ENCODE assay signal across 10 cellular contexts in the genomic region with DNA sequence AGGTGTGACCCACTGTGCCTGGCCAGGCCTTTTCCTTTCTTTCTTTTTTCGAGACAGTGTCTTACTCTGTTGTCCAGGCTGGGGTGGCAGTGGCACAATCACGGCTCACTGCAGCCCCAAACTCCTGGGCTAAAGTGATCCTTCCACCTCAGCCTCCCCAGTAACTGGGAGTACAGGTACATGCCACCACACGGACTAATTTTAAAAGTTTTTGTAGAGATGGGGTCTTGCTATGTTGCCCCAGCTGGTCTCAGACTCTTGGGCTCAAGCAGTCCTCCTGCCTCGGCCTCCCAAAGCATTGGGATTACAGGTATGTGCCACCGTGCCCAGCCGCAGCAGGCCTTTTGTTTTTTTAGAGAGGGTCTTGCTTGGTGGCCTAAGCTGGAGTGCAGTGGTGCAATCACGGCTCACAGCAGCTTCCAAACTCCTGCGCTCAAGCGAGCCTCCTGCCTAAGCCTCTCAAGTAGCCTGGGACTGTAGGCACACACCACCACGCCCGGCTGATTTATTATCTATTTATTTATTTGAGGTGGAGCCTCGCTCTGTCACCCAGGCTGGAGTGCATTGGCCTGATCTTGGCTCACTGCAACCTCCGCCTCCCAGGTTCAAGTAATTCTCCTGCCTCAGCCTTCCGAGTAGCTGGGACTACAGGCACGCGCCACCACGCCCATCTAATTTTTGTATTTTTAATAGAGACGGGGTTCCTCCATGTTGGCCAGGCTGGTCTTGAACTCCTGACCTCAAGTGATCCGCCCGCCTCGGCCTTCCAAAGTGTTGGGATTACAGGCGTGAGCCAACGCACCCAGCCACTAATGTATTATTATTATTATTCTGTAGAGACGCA. TPM values are rescaled to one million over a fixed set of nuclear protein-coding genes. Genes with fewer than 3 reads are reported as not detected.
DNase-seq lines count a peak whose midpoint lies in the region; ATAC-seq and TF ChIP-seq lines count a peak whose summit lies in the region.
"Not testable (repeated sequence)": the region's sequence is repeated elsewhere in the genome, so short reads cannot be mapped to it uniquely, and the experiment has no call there.
"Had no signal": no experiment of that assay in that cellular context is flagged by ENCODE, and none has a peak within 500 bp of the region (broad histone marks: within the 10 kb centered on the region; RNA-seq: fewer than 3 reads in every experiment).

No MANE protein-coding gene starts in this region.

- CTCF ChIA-PET in CD4-positive, alpha-beta T cell (lab: Charles Lee) = not testable (repeated sequence)

- H3K9me3 ChIP-seq in CD4-positive, alpha-beta T cell (ENCODE audit: control insufficient read depth, low read length); ascending aorta; neutrophil; testis: not testable (repeated sequence)

- not testable (repeated sequence) for TF ChIP-seq CTCF in CD4-positive, alpha-beta T cell (IDR thresholded peaks at IDR 0.05); ascending aorta (IDR thresholded peaks at IDR 0.05); epithelial cell of proximal tubule (conservative IDR thresholded peaks at IDR 0.05; ENCODE audit: low read depth, low read length); neutrophil (IDR thresholded peaks at IDR 0.05); testis (IDR thresholded peaks at IDR 0.05)

- H3K4me3 ChIP-seq in Jurkat, Clone E6-1 (ENCODE audit: low read length) = peak overlapping the region; percentile 71
- H3K4me3 ChIP-seq in ascending aorta = peak overlapping the region; percentile 81 to 94
- peak overlapping the region; percentile 98 for H3K4me3 ChIP-seq in epithelial cell of proximal tubule (ENCODE audit: low read depth, low read length)
- peak overlapping the region; percentile 59 to 61 for H3K4me3 ChIP-seq in neutrophil (ENCODE audit: low read depth in 1 of 2, low read length in 1 of 2)
- peak overlapping the region; percentile 66 to 98 for H3K4me3 ChIP-seq in testis

- intact Hi-C loops in CD4-positive, alpha-beta T cell (cut with DNase I, micrococcal nuclease) = loop anchor here in 1 of 2 experiments (2.0 kb wide), 1 partner anchor 35 kb away; no protein-coding TSS in a partner anchor
- intact Hi-C loops in ascending aorta (cut with DNase I) = loop anchor here (2.0 kb wide), 1 partner anchor 33 kb away; a partner anchor contains a TSS
- intact Hi-C loops in left colon (cut with DNase I, micrococcal nuclease); testis (cut with DNase I; ENCODE audit: low total_unique reads): not testable (repeated sequence)

- H3K4me3 Mint-ChIP-seq in CD4-positive, alpha-beta T cell = peak overlapping the region; percentile 91
- H3K4me3 Mint-ChIP-seq in T-helper 1 cell treated with Interleukin-12 subunit alpha and Interleukin-12 subunit beta and Interleukin-4 antibody, amounts not matched to agents 30 μg/mL and 1 μg/mL, for 36 hours = peak overlapping the region; percentile 97

- DNase-seq in CD4-positive, alpha-beta T cell; Jurkat, Clone E6-1 (ENCODE audit: low read depth, low spot score); ascending aorta (ENCODE audit: low spot score in 2 of 2); epithelial cell of proximal tubule (ENCODE audit: low read depth); testis: not testable (repeated sequence)
- peak; percentile 59 to 62 for DNase-seq in left colon

- peaks cover 13 to 17% of the 10 kb centered on the region in 2 donors for H3K36me3 ChIP-seq in ascending aorta
- peaks cover 15% of the 10 kb centered on the region for H3K36me3 ChIP-seq in neutrophil
- H3K36me3 ChIP-seq in testis (ENCODE audit: low read depth, missing control alignments) = not testable (repeated sequence)

- H3K36me3 Mint-ChIP-seq in CD4-positive, alpha-beta T cell (ENCODE audit: low read depth) = peaks cover 26% of the 10 kb centered on the region
- peaks cover 12% of the 10 kb centered on the region for H3K36me3 Mint-ChIP-seq in T-helper 1 cell treated with Interleukin-12 subunit alpha and Interleukin-12 subunit beta and Interleukin-4 antibody, amounts not matched to agents 30 μg/mL and 1 μg/mL, for 36 hours (ENCODE audit: low read depth)

- 61 to 70% methylated on average over 21 to 24 of the region's 24 CpGs for WGBS in testis, 2 donors

- not testable (repeated sequence) for ATAC-seq in CD4-positive, alpha-beta T cell (ENCODE audit: poor library complexity)
- ATAC-seq in left colon = peak; percentile 58

- not testable (repeated sequence) for H3K9me3 Mint-ChIP-seq in CD4-positive, alpha-beta T cell; T-helper 1 cell treated with Interleukin-12 subunit alpha and Interleukin-12 subunit beta and Interleukin-4 antibody, amounts not matched to agents 30 μg/mL and 1 μg/mL, for 36 hours

- H3K27ac Mint-ChIP-seq in CD4-positive, alpha-beta T cell = peak overlapping the region; percentile 90
- peak overlapping the region; percentile 92 for H3K27ac Mint-ChIP-seq in T-helper 1 cell treated with Interleukin-12 subunit alpha and Interleukin-12 subunit beta and Interleukin-4 antibody, amounts not matched to agents 30 μg/mL and 1 μg/mL, for 36 hours

- H3K27me3 ChIP-seq in CD4-positive, alpha-beta T cell (ENCODE audit: control insufficient read depth, insufficient read depth, low read length); ascending aorta; testis: not testable (repeated sequence)
- H3K27me3 ChIP-seq in neutrophil = peaks cover 20% of the 10 kb centered on the region

- peaks cover 29% of the 10 kb centered on the region for H3K4me1 Mint-ChIP-seq in CD4-positive, alpha-beta T cell (ENCODE audit: low read depth)
- H3K4me1 Mint-ChIP-seq in T-helper 1 cell treated with Interleukin-12 subunit alpha and Interleukin-12 subunit beta and Interleukin-4 antibody, amounts not matched to agents 30 μg/mL and 1 μg/mL, for 36 hours (ENCODE audit: low read depth) = peaks cover 21% of the 10 kb centered on the region

- not testable (repeated sequence) for TF ChIP-seq POLR2A in testis (IDR thresholded peaks at IDR 0.05)

- H3K27me3 Mint-ChIP-seq in CD4-positive, alpha-beta T cell; T-helper 1 cell treated with Interleukin-12 subunit alpha and Interleukin-12 subunit beta and Interleukin-4 antibody, amounts not matched to agents 30 μg/mL and 1 μg/mL, for 36 hours (ENCODE audit: low read depth): not testable (repeated sequence)

- peak overlapping the region; percentile 77 for H3K27ac ChIP-seq in CD4-positive, alpha-beta T cell (ENCODE audit: low read depth, low read length)
- H3K27ac ChIP-seq in ascending aorta = peak overlapping the region; percentile 97 to 98
- H3K27ac ChIP-seq in neutrophil = not testable (repeated sequence)
- peak overlapping the region; percentile 94 to 98 for H3K27ac ChIP-seq in testis

- peaks cover 18 to 26% of the 10 kb centered on the region in 2 donors for H3K4me1 ChIP-seq in ascending aorta
- H3K4me1 ChIP-seq in neutrophil (ENCODE audit: control insufficient read depth in 1 of 2, insufficient read depth in 1 of 2, low read depth in 1 of 2, low read length in 1 of 2) = peaks cover 12 to 18% of the 10 kb centered on the region in 2 experiments
- H3K4me1 ChIP-seq in testis = not testable (repeated sequence)

- POLR2A ChIA-PET in CD4-positive, alpha-beta T cell (lab: Charles Lee) = interaction anchor here (0.6 to 1.0 kb wide), 2 partner anchors 32 to 40 kb away, joined by 4 to 7 read pairs; a partner anchor contains a TSS

RNA-seq across cellular contexts. Expression of a gene that starts 1.0 kb away (rescaled TPM):
- 10 to 100 TPM; 71.6 TPM for total RNA-seq in CD4-positive, alpha-beta T cell
- polyA plus RNA-seq in Jurkat, Clone E6-1 (2012; ENCODE audit: insufficient read depth, insufficient read length) = 337 TPM
- total RNA-seq in ascending aorta (771 TPM), epithelial cell of proximal tubule (165 and 265 TPM in 2 replicates), left colon (100 to 1,000 TPM; 274 to 323 TPM), testis (100 to 1,000 TPM; 170 to 194 TPM)
- polyA plus RNA-seq in testis (ENCODE audit: insufficient read depth, low read depth, low replicate concordance) = 197 TPM

RNA-seq across cellular contexts. Expression of a gene that starts 26.9 kb away (rescaled TPM):
- not detected for total RNA-seq in CD4-positive, alpha-beta T cell
- not detected for polyA plus RNA-seq in Jurkat, Clone E6-1 (2012; ENCODE audit: insufficient read depth, insufficient read length)
- total RNA-seq in ascending aorta (not detected), epithelial cell of proximal tubule (not detected in 2 replicates), left colon (not detected), testis (under 1 TPM; 0.55 to 0.62 TPM)
- 1.2 TPM for polyA plus RNA-seq in testis (ENCODE audit: insufficient read depth, low read depth, low replicate concordance)
- total RNA-seq: left ventricle myocardium superior, ureter had no signal

RNA-seq across cellular contexts. Expression of a gene that starts 32.1 kb away (rescaled TPM):
- 1,000 to 10,000 TPM; 1,074 to 1,154 TPM for total RNA-seq in CD4-positive, alpha-beta T cell
- polyA plus RNA-seq in Jurkat, Clone E6-1 (2012; ENCODE audit: insufficient read depth, insufficient read length) = 629 TPM
- total RNA-seq in ascending aorta (385 TPM), epithelial cell of proximal tubule (192 and 247 TPM in 2 replicates), left colon (100 to 1,000 TPM; 260 to 285 TPM), testis (100 to 1,000 TPM; 166 to 325 TPM)
- 309 TPM for polyA plus RNA-seq in testis (ENCODE audit: insufficient read depth, low read depth, low replicate concordance)

RNA-seq across cellular contexts. Expression of a gene that starts 44.3 kb away (rescaled TPM):
- not detected for total RNA-seq in CD4-positive, alpha-beta T cell
- polyA plus RNA-seq in Jurkat, Clone E6-1 (2012; ENCODE audit: insufficient read depth, insufficient read length) = not detected
- total RNA-seq in ascending aorta = not detected
- not detected in 2 replicates for total RNA-seq in epithelial cell of proximal tubule
- not detected for total RNA-seq in left colon
- under 1 TPM; 0.12 to 0.55 TPM for total RNA-seq in testis
- not detected for polyA plus RNA-seq in testis (ENCODE audit: insufficient read depth, low read depth, low replicate concordance)
- total RNA-seq: left ventricle myocardium superior, ureter had no signal
